Comparison of ENCODE assay signal across 10 cellular contexts in genomic region chr5:50419656-50420055, GRCh38. TPM values are rescaled to one million over a fixed set of nuclear protein-coding genes. Genes with fewer than 3 reads are reported as not detected.
A peak's percentile ranks its signal among the peaks of the same experiment; 100 is the strongest.
DNase-seq lines count a peak whose midpoint lies in the region; ATAC-seq and TF ChIP-seq lines count a peak whose summit lies in the region.
"Not testable (repeated sequence)": the region's sequence is repeated elsewhere in the genome, so short reads cannot be mapped to it uniquely, and the experiment has no call there.
"Had no signal": no experiment of that assay in that cellular context is flagged by ENCODE, and none has a peak within 500 bp of the region (broad histone marks: within the 10 kb centered on the region; RNA-seq: fewer than 3 reads in every experiment).

No MANE protein-coding gene starts in this region.

- not testable (repeated sequence) for TF ChIP-seq CTCF in DOHH2 (IDR thresholded peaks at IDR 0.05; ENCODE audit: low read depth, low read length, poor library complexity, severe bottlenecking); VCaP (conservative IDR thresholded peaks at IDR 0.05); neutrophil (IDR thresholded peaks at IDR 0.05)

- H3K27ac ChIP-seq in CD4-positive, alpha-beta memory T cell (ENCODE audit: low read depth, low read length), result not testable (repeated sequence)
- peak overlapping the region; percentile 99 for H3K27ac ChIP-seq in DOHH2 (ENCODE audit: low read depth, low read length)
- peak overlapping the region; percentile 87 for H3K27ac ChIP-seq in Karpas-422 (ENCODE audit: low read length)
- H3K27ac ChIP-seq in VCaP, result peak overlapping the region; percentile 58
- H3K27ac ChIP-seq in neutrophil, result peak overlapping the region; percentile 69

- not testable (repeated sequence) for DNase-seq in CD4-positive, alpha-beta memory T cell; Karpas-422; immature natural killer cell; naive thymus-derived CD8-positive, alpha-beta T cell

- H3K27me3 Mint-ChIP-seq in CD4-positive, alpha-beta memory T cell; activated naive CD8-positive, alpha-beta T cell; immature natural killer cell (ENCODE audit: low read depth in 3 of 3); naive thymus-derived CD8-positive, alpha-beta T cell: not testable (repeated sequence)

- H3F3A ChIP-seq in DOHH2 (ENCODE audit: control insufficient read depth, insufficient read depth), result peaks cover 40% of the 10 kb centered on the region

- POLR2A ChIA-PET in CD4-positive, alpha-beta memory T cell (lab: Charles Lee; ENCODE audit: partially characterized antibody); naive thymus-derived CD8-positive, alpha-beta T cell (lab: Charles Lee): not testable (repeated sequence)

- intact Hi-C loops in CD4-positive, alpha-beta memory T cell (cut with micrococcal nuclease), result loop anchor here (10.0 kb wide), 1 partner anchor 55 kb away; no protein-coding TSS in a partner anchor

- not testable (repeated sequence) for H2AFZ ChIP-seq in Karpas-422 (ENCODE audit: low read length)

- not testable (repeated sequence) for H3K9me3 ChIP-seq in CD4-positive, alpha-beta memory T cell (ENCODE audit: control insufficient read depth in 1 of 2, low read length in 2 of 2); DOHH2 (ENCODE audit: control insufficient read depth, insufficient read depth, low read length); Karpas-422 (ENCODE audit: low read length); neutrophil

- peak overlapping the region; percentile 78 for H3K4me2 ChIP-seq in DOHH2 (ENCODE audit: low read length)
- H3K4me2 ChIP-seq in Karpas-422 (ENCODE audit: low read depth, low read length, poor library complexity, severe bottlenecking), result not testable (repeated sequence)

- H3K4me3 Mint-ChIP-seq in CD4-positive, alpha-beta memory T cell, result peak overlapping the region in 1 of 8 donors; percentile 36
- H3K4me3 Mint-ChIP-seq in activated naive CD8-positive, alpha-beta T cell; immature natural killer cell: not testable (repeated sequence)
- H3K4me3 Mint-ChIP-seq in naive thymus-derived CD8-positive, alpha-beta T cell, result peak overlapping the region in 2 of 10 donors; percentile 13 to 54

- H3K9ac ChIP-seq in Karpas-422 (ENCODE audit: low read length), result not testable (repeated sequence)

- H3K27ac Mint-ChIP-seq in CD4-positive, alpha-beta memory T cell, result peak overlapping the region in 6 of 7 donors; percentile 57 to 92 (median 70)
- H3K27ac Mint-ChIP-seq in activated naive CD8-positive, alpha-beta T cell, result peak overlapping the region; percentile 3
- peak overlapping the region in 4 of 6 donors; percentile 18 to 78 (median 66) for H3K27ac Mint-ChIP-seq in immature natural killer cell
- H3K27ac Mint-ChIP-seq in naive thymus-derived CD8-positive, alpha-beta T cell, result peak overlapping the region in 8 of 10 donors; percentile 21 to 96 (median 57)

- peaks cover 64% of the 10 kb centered on the region for H3K4me1 ChIP-seq in CD4-positive, alpha-beta memory T cell (ENCODE audit: insufficient read depth, low read length)
- H3K4me1 ChIP-seq in DOHH2 (ENCODE audit: control insufficient read depth, low read length), result peaks cover 78% of the 10 kb centered on the region
- H3K4me1 ChIP-seq in Karpas-422 (ENCODE audit: low read length), result peaks cover 59% of the 10 kb centered on the region
- H3K4me1 ChIP-seq in neutrophil (ENCODE audit: control insufficient read depth in 1 of 2, insufficient read depth in 1 of 2, low read depth in 1 of 2, low read length in 1 of 2), result peaks cover 30 to 41% of the 10 kb centered on the region in 2 experiments

- not testable (repeated sequence) for H3K9me2 ChIP-seq in DOHH2 (replicated peaks; ENCODE audit: control insufficient read depth, low read length); Karpas-422 (replicated peaks; ENCODE audit: insufficient read depth, low read length)

- H3K79me2 ChIP-seq in DOHH2 (ENCODE audit: control insufficient read depth, low read length) (peaks cover 88% of the 10 kb centered on the region), Karpas-422 (ENCODE audit: low read length) (peaks cover 95% of the 10 kb centered on the region)

- not testable (repeated sequence) for H4K20me1 ChIP-seq in DOHH2 (ENCODE audit: control insufficient read depth, insufficient read depth, low read depth, low read length); Karpas-422 (ENCODE audit: insufficient read depth, low read depth, low read length)

- H3K27me3 ChIP-seq in CD4-positive, alpha-beta memory T cell (ENCODE audit: insufficient read depth, low read length); DOHH2 (ENCODE audit: control insufficient read depth, low read length); Karpas-422 (ENCODE audit: low read length); neutrophil: not testable (repeated sequence)

- H3K9me3 Mint-ChIP-seq in CD4-positive, alpha-beta memory T cell; activated naive CD8-positive, alpha-beta T cell (ENCODE audit: low read depth); immature natural killer cell; naive thymus-derived CD8-positive, alpha-beta T cell: not testable (repeated sequence)

- not testable (repeated sequence) for ATAC-seq in naive thymus-derived CD8-positive, alpha-beta T cell

- H3K36me3 Mint-ChIP-seq in CD4-positive, alpha-beta memory T cell, result peaks cover 39 to 46% of the 10 kb centered on the region in 2 donors
- peaks cover 20% of the 10 kb centered on the region for H3K36me3 Mint-ChIP-seq in activated naive CD8-positive, alpha-beta T cell
- H3K36me3 Mint-ChIP-seq in immature natural killer cell, result peaks cover 8 to 12% (median 10%) of the 10 kb centered on the region in 3 donors
- H3K36me3 Mint-ChIP-seq in naive thymus-derived CD8-positive, alpha-beta T cell, result peaks cover 13 to 38% (median 22%) of the 10 kb centered on the region in 3 donors

- H3K4me3 ChIP-seq in CD4-positive, alpha-beta memory T cell (ENCODE audit: low read length in 2 of 2); Karpas-422 (ENCODE audit: low read length); neutrophil (ENCODE audit: low read depth in 1 of 2, low read length in 1 of 2): not testable (repeated sequence)
- H3K4me3 ChIP-seq in DOHH2 (ENCODE audit: low read length), result peak overlapping the region; percentile 74

- CTCF ChIA-PET in CD4-positive, alpha-beta memory T cell (lab: Charles Lee; ENCODE audit: partially characterized antibody), result not testable (repeated sequence)

- H3K4me1 Mint-ChIP-seq in CD4-positive, alpha-beta memory T cell, result peaks cover 58 to 90% (median 68%) of the 10 kb centered on the region in 4 donors
- H3K4me1 Mint-ChIP-seq in activated naive CD8-positive, alpha-beta T cell (ENCODE audit: low read depth), result peaks cover 77% of the 10 kb centered on the region
- peaks cover 62 to 88% of the 10 kb centered on the region in 2 donors for H3K4me1 Mint-ChIP-seq in immature natural killer cell
- peaks cover 37 to 86% (median 75%) of the 10 kb centered on the region in 4 donors for H3K4me1 Mint-ChIP-seq in naive thymus-derived CD8-positive, alpha-beta T cell

- not testable (repeated sequence) for H3K36me3 ChIP-seq in CD4-positive, alpha-beta memory T cell (ENCODE audit: insufficient read depth, low read length); neutrophil
- H3K36me3 ChIP-seq in DOHH2 (ENCODE audit: control insufficient read depth, low read length) (peaks cover 78% of the 10 kb centered on the region), Karpas-422 (ENCODE audit: insufficient read depth, low read length) (peaks cover 54% of the 10 kb centered on the region)

RNA-seq across cellular contexts. Expression of gene EMB, which starts 21.4 kb away (rescaled TPM):
- 100 to 1,000 TPM; 264 to 277 TPM for total RNA-seq in CD4-positive, alpha-beta memory T cell
- 100 to 1,000 TPM; 176 to 275 TPM for polyA plus RNA-seq in CD4-positive, alpha-beta memory T cell
- 166 and 376 TPM in 2 replicates for total RNA-seq in Karpas-422 (2014; rRNA removed; shearing (Covaris generic); ENCODE audit: low replicate concordance)
- 100 to 1,000 TPM; 163 to 166 (median 164) TPM for polyA plus RNA-seq in immature natural killer cell
- 100 to 1,000 TPM; 194 to 195 TPM for total RNA-seq in naive thymus-derived CD8-positive, alpha-beta T cell
- polyA plus RNA-seq in naive thymus-derived CD8-positive, alpha-beta T cell, result 100 to 1,000 TPM; 109 to 184 (median 164) TPM
- total RNA-seq: H4, HFFc6 had no signal

Comparison
In these comparisons a context has a peak if more than half of its experiments do, and no peak if none do; other contexts are left out.
1. H3K27ac Mint-ChIP-seq: peak in every context shown above with its lines; median percentile 70 in CD4-positive, alpha-beta memory T cell; 66 in immature natural killer cell; 57 in naive thymus-derived CD8-positive, alpha-beta T cell; 3 in activated naive CD8-positive, alpha-beta T cell.